Comparison of ENCODE assay signal across 1 cellular context in the genomic region with DNA sequence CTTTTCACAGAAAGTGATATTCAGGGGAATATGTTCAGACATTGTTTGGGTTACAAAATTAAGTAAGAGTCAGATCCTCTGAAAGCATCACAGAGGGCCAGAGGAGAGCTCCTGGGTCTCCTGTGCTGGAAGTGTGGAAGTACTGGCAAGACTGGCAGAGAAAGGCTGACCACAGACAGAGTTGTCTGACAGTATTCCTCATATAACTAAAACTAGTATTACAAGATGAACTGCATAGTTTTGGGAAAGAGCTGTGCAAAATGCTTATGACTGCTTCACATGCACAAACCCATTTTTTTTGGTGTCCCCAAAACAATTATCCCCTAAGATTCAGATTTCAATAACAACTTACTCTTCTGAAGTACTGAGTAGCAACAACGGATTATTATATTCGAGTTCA.
TF ChIP-seq lines count a peak whose summit lies in the region.

No MANE protein-coding gene starts in this region.

TF ChIP-seq in GM23338, 12 proteins besides CTCF, POLR2A, EP300 and RAD21:
- TF ChIP-seq ZNF331 (CRISPR knock-in tag; IDR thresholded peaks at IDR 0.05; ENCODE audit: low read depth) (no peak), POLR2AphosphoS5 (IDR thresholded peaks at IDR 0.05; ENCODE audit: low read depth) (no peak), STAT1 (IDR thresholded peaks at IDR 0.05; ENCODE audit: unreplicated experiment) (no peak), ZNF114 (CRISPR knock-in tag; IDR thresholded peaks at IDR 0.05) (no peak), EZH2phosphoT487 (IDR thresholded peaks at IDR 0.05; ENCODE audit: unreplicated experiment) (no peak), EZH2 (IDR thresholded peaks at IDR 0.05; ENCODE audit: low read depth, unreplicated experiment) (no peak), JUNB (IDR thresholded peaks at IDR 0.05; ENCODE audit: unreplicated experiment) (no peak), NANOG (IDR thresholded peaks at IDR 0.05; ENCODE audit: borderline replicate concordance) (no peak)
- TF ChIP-seq, protein P1, sequence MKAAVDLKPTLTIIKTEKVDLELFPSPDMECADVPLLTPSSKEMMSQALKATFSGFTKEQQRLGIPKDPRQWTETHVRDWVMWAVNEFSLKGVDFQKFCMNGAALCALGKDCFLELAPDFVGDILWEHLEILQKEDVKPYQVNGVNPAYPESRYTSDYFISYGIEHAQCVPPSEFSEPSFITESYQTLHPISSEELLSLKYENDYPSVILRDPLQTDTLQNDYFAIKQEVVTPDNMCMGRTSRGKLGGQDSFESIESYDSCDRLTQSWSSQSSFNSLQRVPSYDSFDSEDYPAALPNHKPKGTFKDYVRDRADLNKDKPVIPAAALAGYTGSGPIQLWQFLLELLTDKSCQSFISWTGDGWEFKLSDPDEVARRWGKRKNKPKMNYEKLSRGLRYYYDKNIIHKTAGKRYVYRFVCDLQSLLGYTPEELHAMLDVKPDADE (IDR thresholded peaks at IDR 0.05), result no peak
- TF ChIP-seq, protein P2, sequence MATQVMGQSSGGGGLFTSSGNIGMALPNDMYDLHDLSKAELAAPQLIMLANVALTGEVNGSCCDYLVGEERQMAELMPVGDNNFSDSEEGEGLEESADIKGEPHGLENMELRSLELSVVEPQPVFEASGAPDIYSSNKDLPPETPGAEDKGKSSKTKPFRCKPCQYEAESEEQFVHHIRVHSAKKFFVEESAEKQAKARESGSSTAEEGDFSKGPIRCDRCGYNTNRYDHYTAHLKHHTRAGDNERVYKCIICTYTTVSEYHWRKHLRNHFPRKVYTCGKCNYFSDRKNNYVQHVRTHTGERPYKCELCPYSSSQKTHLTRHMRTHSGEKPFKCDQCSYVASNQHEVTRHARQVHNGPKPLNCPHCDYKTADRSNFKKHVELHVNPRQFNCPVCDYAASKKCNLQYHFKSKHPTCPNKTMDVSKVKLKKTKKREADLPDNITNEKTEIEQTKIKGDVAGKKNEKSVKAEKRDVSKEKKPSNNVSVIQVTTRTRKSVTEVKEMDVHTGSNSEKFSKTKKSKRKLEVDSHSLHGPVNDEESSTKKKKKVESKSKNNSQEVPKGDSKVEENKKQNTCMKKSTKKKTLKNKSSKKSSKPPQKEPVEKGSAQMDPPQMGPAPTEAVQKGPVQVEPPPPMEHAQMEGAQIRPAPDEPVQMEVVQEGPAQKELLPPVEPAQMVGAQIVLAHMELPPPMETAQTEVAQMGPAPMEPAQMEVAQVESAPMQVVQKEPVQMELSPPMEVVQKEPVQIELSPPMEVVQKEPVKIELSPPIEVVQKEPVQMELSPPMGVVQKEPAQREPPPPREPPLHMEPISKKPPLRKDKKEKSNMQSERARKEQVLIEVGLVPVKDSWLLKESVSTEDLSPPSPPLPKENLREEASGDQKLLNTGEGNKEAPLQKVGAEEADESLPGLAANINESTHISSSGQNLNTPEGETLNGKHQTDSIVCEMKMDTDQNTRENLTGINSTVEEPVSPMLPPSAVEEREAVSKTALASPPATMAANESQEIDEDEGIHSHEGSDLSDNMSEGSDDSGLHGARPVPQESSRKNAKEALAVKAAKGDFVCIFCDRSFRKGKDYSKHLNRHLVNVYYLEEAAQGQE (IDR thresholded peaks at IDR 0.05; ENCODE audit: unreplicated experiment), result no peak
- TF ChIP-seq, protein P3, sequence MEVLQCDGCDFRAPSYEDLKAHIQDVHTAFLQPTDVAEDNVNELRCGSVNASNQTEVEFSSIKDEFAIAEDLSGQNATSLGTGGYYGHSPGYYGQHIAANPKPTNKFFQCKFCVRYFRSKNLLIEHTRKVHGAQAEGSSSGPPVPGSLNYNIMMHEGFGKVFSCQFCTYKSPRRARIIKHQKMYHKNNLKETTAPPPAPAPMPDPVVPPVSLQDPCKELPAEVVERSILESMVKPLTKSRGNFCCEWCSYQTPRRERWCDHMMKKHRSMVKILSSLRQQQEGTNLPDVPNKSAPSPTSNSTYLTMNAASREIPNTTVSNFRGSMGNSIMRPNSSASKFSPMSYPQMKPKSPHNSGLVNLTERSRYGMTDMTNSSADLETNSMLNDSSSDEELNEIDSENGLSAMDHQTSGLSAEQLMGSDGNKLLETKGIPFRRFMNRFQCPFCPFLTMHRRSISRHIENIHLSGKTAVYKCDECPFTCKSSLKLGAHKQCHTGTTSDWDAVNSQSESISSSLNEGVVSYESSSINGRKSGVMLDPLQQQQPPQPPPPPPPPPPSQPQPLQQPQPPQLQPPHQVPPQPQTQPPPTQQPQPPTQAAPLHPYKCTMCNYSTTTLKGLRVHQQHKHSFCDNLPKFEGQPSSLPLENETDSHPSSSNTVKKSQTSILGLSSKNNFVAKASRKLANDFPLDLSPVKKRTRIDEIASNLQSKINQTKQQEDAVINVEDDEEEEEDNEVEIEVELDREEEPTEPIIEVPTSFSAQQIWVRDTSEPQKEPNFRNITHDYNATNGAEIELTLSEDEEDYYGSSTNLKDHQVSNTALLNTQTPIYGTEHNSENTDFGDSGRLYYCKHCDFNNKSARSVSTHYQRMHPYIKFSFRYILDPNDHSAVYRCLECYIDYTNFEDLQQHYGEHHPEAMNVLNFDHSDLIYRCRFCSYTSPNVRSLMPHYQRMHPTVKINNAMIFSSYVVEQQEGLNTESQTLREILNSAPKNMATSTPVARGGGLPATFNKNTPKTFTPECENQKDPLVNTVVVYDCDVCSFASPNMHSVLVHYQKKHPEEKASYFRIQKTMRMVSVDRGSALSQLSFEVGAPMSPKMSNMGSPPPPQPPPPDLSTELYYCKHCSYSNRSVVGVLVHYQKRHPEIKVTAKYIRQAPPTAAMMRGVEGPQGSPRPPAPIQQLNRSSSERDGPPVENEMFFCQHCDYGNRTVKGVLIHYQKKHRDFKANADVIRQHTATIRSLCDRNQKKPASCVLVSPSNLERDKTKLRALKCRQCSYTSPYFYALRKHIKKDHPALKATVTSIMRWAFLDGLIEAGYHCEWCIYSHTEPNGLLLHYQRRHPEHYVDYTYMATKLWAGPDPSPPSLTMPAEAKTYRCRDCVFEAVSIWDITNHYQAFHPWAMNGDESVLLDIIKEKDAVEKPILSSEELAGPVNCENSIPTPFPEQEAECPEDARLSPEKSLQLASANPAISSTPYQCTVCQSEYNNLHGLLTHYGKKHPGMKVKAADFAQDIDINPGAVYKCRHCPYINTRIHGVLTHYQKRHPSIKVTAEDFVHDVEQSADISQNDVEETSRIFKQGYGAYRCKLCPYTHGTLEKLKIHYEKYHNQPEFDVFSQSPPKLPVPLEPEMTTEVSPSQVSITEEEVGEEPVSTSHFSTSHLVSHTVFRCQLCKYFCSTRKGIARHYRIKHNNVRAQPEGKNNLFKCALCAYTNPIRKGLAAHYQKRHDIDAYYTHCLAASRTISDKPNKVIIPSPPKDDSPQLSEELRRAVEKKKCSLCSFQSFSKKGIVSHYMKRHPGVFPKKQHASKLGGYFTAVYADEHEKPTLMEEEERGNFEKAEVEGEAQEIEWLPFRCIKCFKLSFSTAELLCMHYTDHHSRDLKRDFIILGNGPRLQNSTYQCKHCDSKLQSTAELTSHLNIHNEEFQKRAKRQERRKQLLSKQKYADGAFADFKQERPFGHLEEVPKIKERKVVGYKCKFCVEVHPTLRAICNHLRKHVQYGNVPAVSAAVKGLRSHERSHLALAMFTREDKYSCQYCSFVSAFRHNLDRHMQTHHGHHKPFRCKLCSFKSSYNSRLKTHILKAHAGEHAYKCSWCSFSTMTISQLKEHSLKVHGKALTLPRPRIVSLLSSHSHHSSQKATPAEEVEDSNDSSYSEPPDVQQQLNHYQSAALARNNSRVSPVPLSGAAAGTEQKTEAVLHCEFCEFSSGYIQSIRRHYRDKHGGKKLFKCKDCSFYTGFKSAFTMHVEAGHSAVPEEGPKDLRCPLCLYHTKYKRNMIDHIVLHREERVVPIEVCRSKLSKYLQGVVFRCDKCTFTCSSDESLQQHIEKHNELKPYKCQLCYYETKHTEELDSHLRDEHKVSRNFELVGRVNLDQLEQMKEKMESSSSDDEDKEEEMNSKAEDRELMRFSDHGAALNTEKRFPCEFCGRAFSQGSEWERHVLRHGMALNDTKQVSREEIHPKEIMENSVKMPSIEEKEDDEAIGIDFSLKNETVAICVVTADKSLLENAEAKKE (CRISPR knock-in tag; IDR thresholded peaks at IDR 0.05), result no peak
